ENCODE assay signal across 2 cellular contexts in genomic region chr9:32486839-32487562, GRCh38.
TF ChIP-seq lines count a peak whose summit lies in the region.

No MANE protein-coding gene starts in this region.

TF ChIP-seq in A549, 52 proteins besides CTCF, POLR2A, EP300 and RAD21:
- TF ChIP-seq ESRRA (IDR thresholded peaks at IDR 0.05; ENCODE audit: borderline replicate concordance, low read length) (no peak), ZFP36 (IDR thresholded peaks at IDR 0.05; ENCODE audit: borderline replicate concordance, partially characterized antibody) (no peak), GATA3 (IDR thresholded peaks at IDR 0.05; ENCODE audit: borderline replicate concordance) (no peak), NFE2L2 (conservative IDR thresholded peaks at IDR 0.05; ENCODE audit: low read length) (no peak), FOSL2 (IDR thresholded peaks at IDR 0.05) (no peak), FOSL2 (CRISPR knock-in tag; IDR thresholded peaks at IDR 0.05) (no peak), MAX (IDR thresholded peaks at IDR 0.05) (no peak), ZC3H11A (IDR thresholded peaks at IDR 0.05) (no peak), CHD2 (IDR thresholded peaks at IDR 0.05; ENCODE audit: low read length, partially characterized antibody) (no peak), PBX3 (IDR thresholded peaks at IDR 0.05) (no peak), RFX5 (IDR thresholded peaks at IDR 0.05) (no peak), MAZ (IDR thresholded peaks at IDR 0.05; ENCODE audit: borderline replicate concordance, low read depth, low read length) (no peak), NPAS2 (CRISPR knock-in tag; IDR thresholded peaks at IDR 0.05; ENCODE audit: borderline replicate concordance) (no peak), HOXB5 (CRISPR knock-in tag; IDR thresholded peaks at IDR 0.05) (no peak), NR3C1 (IDR thresholded peaks at IDR 0.05) (no peak)

TF ChIP-seq in liver, 16 proteins besides CTCF, POLR2A, EP300 and RAD21:
- peak; percentile 70 for TF ChIP-seq HNF4G (IDR thresholded peaks at IDR 0.05)
- peak; percentile 41 for TF ChIP-seq NR2F2 (IDR thresholded peaks at IDR 0.05)
- TF ChIP-seq GABPA (IDR thresholded peaks at IDR 0.05 in 1 of 2, conservative IDR thresholded peaks at IDR 0.05 in 1 of 2): no peak
- TF ChIP-seq HNF4A (conservative IDR thresholded peaks at IDR 0.05): peak; percentile 88 to 92
- peak; percentile 45 for TF ChIP-seq YY1 (IDR thresholded peaks at IDR 0.05)
- TF ChIP-seq REST (IDR thresholded peaks at IDR 0.05): no peak
- TF ChIP-seq ZBTB33 (IDR thresholded peaks at IDR 0.05): peak; percentile 27
- TF ChIP-seq FOXA2 (IDR thresholded peaks at IDR 0.05): no peak
- peak; percentile 30 to 33 for TF ChIP-seq JUND (IDR thresholded peaks at IDR 0.05)
- TF ChIP-seq MAX (IDR thresholded peaks at IDR 0.05): no peak
- no peak for TF ChIP-seq TAF1 (conservative IDR thresholded peaks at IDR 0.05)
- no peak for TF ChIP-seq FOXA1 (IDR thresholded peaks at IDR 0.05)
- TF ChIP-seq SP1 (IDR thresholded peaks at IDR 0.05): peak; percentile 91
- TF ChIP-seq ATF3 (IDR thresholded peaks at IDR 0.05): no peak
- TF ChIP-seq RXRA (IDR thresholded peaks at IDR 0.05): peak; percentile 77 to 87
- TF ChIP-seq EGR1 (IDR thresholded peaks at IDR 0.05; ENCODE audit: low read depth in 2 of 2): no peak
TF ChIP-seq in liver: peak in this region for 8.
